Comparison of ENCODE assay signal across 1 cellular context in genomic region chr6:2999005-2999620, GRCh38.
TF ChIP-seq lines count a peak whose summit lies in the region.

No MANE protein-coding gene starts in this region.

TF ChIP-seq in HepG2, 621 proteins besides CTCF, POLR2A, EP300 and RAD21 (continued from another document and continues in another):
- 0 out of 2 replicates have a peak, but pooled peaks have one; percentile 31 for TF ChIP-seq SATB2 (CRISPR knock-in tag; IDR thresholded peaks at IDR 0.05)
- 0 out of 2 replicates have a peak, but pooled peaks have one; percentile 28 for TF ChIP-seq ZNF33A (CRISPR knock-in tag; IDR thresholded peaks at IDR 0.05; ENCODE audit: borderline replicate concordance)
- no peak for TF ChIP-seq ZNF780A (CRISPR knock-in tag; IDR thresholded peaks at IDR 0.05)
- TF ChIP-seq TRAFD1 (CRISPR knock-in tag; IDR thresholded peaks at IDR 0.05; ENCODE audit: borderline replicate concordance): no peak
- no peak for TF ChIP-seq BCLAF1 (IDR thresholded peaks at IDR 0.05)
- TF ChIP-seq ZNF354B (CRISPR knock-in tag; IDR thresholded peaks at IDR 0.05): 0 out of 2 replicates have a peak, but pooled peaks have one; percentile 58
- peak; percentile 61 for TF ChIP-seq DMAP1 (CRISPR knock-in tag; IDR thresholded peaks at IDR 0.05)
- TF ChIP-seq NR2F1 (CRISPR knock-in tag; IDR thresholded peaks at IDR 0.05): peak; percentile 92 to 98
- TF ChIP-seq SP5 (CRISPR knock-in tag; IDR thresholded peaks at IDR 0.05; ENCODE audit: borderline replicate concordance, low read depth): peak; percentile 19; the same call in 1 of the 2 replicates
- TF ChIP-seq, protein P1, sequence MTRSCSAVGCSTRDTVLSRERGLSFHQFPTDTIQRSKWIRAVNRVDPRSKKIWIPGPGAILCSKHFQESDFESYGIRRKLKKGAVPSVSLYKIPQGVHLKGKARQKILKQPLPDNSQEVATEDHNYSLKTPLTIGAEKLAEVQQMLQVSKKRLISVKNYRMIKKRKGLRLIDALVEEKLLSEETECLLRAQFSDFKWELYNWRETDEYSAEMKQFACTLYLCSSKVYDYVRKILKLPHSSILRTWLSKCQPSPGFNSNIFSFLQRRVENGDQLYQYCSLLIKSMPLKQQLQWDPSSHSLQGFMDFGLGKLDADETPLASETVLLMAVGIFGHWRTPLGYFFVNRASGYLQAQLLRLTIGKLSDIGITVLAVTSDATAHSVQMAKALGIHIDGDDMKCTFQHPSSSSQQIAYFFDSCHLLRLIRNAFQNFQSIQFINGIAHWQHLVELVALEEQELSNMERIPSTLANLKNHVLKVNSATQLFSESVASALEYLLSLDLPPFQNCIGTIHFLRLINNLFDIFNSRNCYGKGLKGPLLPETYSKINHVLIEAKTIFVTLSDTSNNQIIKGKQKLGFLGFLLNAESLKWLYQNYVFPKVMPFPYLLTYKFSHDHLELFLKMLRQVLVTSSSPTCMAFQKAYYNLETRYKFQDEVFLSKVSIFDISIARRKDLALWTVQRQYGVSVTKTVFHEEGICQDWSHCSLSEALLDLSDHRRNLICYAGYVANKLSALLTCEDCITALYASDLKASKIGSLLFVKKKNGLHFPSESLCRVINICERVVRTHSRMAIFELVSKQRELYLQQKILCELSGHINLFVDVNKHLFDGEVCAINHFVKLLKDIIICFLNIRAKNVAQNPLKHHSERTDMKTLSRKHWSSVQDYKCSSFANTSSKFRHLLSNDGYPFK (CRISPR knock-in tag; IDR thresholded peaks at IDR 0.05; ENCODE audit: borderline replicate concordance): peak; percentile 23; the same call in 1 of the 2 replicates
- TF ChIP-seq SMAD9 (CRISPR knock-in tag; IDR thresholded peaks at IDR 0.05): no peak
- TF ChIP-seq ZNF44 (CRISPR knock-in tag; IDR thresholded peaks at IDR 0.05): no peak
- no peak for TF ChIP-seq EED (CRISPR knock-in tag; IDR thresholded peaks at IDR 0.05)
- TF ChIP-seq SRSF9 (IDR thresholded peaks at IDR 0.05; ENCODE audit: borderline replicate concordance, insufficient read depth, low read depth, low read length, poor library complexity, severe bottlenecking): no peak
- TF ChIP-seq, protein P2, sequence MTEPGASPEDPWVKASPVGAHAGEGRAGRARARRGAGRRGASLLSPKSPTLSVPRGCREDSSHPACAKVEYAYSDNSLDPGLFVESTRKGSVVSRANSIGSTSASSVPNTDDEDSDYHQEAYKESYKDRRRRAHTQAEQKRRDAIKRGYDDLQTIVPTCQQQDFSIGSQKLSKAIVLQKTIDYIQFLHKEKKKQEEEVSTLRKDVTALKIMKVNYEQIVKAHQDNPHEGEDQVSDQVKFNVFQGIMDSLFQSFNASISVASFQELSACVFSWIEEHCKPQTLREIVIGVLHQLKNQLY (CRISPR knock-in tag; IDR thresholded peaks at IDR 0.05): peak; percentile 77
- no peak for TF ChIP-seq ZBTB39 (CRISPR knock-in tag; IDR thresholded peaks at IDR 0.05)
- TF ChIP-seq JUND (CRISPR knock-in tag; IDR thresholded peaks at IDR 0.05): peak; percentile 80
- no peak for TF ChIP-seq CBX2 (IDR thresholded peaks at IDR 0.05; ENCODE audit: low read depth, low read length)
- no peak for TF ChIP-seq CBX2 (CRISPR knock-in tag; IDR thresholded peaks at IDR 0.05; ENCODE audit: low read depth)
- TF ChIP-seq, protein P3, sequence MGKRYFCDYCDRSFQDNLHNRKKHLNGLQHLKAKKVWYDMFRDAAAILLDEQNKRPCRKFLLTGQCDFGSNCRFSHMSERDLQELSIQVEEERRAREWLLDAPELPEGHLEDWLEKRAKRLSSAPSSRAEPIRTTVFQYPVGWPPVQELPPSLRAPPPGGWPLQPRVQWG (CRISPR knock-in tag; IDR thresholded peaks at IDR 0.05; ENCODE audit: borderline replicate concordance, low read depth): no peak
- no peak for TF ChIP-seq PHB2 (IDR thresholded peaks at IDR 0.05; ENCODE audit: partially characterized antibody)
- TF ChIP-seq ZFP90 (CRISPR knock-in tag; IDR thresholded peaks at IDR 0.05; ENCODE audit: borderline replicate concordance): peak; percentile 85
- no peak for TF ChIP-seq HNRNPK (IDR thresholded peaks at IDR 0.05; ENCODE audit: low read depth, low read length, poor library complexity, severe bottlenecking)
- peak; percentile 87 for TF ChIP-seq MIXL1 (CRISPR knock-in tag; IDR thresholded peaks at IDR 0.05)
- TF ChIP-seq NR1H2 (CRISPR knock-in tag; IDR thresholded peaks at IDR 0.05; ENCODE audit: borderline replicate concordance, low read depth): no peak
- peak; percentile 50; the same call in 1 of the 2 replicates for TF ChIP-seq ZHX2 (IDR thresholded peaks at IDR 0.05; ENCODE audit: low read depth)
- TF ChIP-seq ZHX2 (CRISPR knock-in tag; IDR thresholded peaks at IDR 0.05; ENCODE audit: borderline replicate concordance): no peak
- no peak; the same call in 1 of the 2 replicates for TF ChIP-seq SIN3A (IDR thresholded peaks at IDR 0.05; ENCODE audit: borderline replicate concordance, low read depth, low read length)
- TF ChIP-seq, protein P4, sequence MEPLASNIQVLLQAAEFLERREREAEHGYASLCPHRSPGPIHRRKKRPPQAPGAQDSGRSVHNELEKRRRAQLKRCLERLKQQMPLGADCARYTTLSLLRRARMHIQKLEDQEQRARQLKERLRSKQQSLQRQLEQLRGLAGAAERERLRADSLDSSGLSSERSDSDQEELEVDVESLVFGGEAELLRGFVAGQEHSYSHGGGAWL (CRISPR knock-in tag; IDR thresholded peaks at IDR 0.05): no peak
- TF ChIP-seq ZFY (CRISPR knock-in tag; IDR thresholded peaks at IDR 0.05): peak; percentile 11; the same call in 1 of the 2 replicates
- no peak for TF ChIP-seq KLF13 (CRISPR knock-in tag; IDR thresholded peaks at IDR 0.05)
- TF ChIP-seq ZFP36 (IDR thresholded peaks at IDR 0.05; ENCODE audit: borderline replicate concordance, low read depth, low read length, partially characterized antibody): no peak
- peak; percentile 88 for TF ChIP-seq HDAC2 (CRISPR knock-in tag; IDR thresholded peaks at IDR 0.05)
- TF ChIP-seq ZMYM4 (CRISPR knock-in tag; IDR thresholded peaks at IDR 0.05): peak; percentile 60
- TF ChIP-seq BHLHE40 (IDR thresholded peaks at IDR 0.05; ENCODE audit: low read length): peak; percentile 17; the same call in 1 of the 2 replicates
- TF ChIP-seq, protein P5, sequence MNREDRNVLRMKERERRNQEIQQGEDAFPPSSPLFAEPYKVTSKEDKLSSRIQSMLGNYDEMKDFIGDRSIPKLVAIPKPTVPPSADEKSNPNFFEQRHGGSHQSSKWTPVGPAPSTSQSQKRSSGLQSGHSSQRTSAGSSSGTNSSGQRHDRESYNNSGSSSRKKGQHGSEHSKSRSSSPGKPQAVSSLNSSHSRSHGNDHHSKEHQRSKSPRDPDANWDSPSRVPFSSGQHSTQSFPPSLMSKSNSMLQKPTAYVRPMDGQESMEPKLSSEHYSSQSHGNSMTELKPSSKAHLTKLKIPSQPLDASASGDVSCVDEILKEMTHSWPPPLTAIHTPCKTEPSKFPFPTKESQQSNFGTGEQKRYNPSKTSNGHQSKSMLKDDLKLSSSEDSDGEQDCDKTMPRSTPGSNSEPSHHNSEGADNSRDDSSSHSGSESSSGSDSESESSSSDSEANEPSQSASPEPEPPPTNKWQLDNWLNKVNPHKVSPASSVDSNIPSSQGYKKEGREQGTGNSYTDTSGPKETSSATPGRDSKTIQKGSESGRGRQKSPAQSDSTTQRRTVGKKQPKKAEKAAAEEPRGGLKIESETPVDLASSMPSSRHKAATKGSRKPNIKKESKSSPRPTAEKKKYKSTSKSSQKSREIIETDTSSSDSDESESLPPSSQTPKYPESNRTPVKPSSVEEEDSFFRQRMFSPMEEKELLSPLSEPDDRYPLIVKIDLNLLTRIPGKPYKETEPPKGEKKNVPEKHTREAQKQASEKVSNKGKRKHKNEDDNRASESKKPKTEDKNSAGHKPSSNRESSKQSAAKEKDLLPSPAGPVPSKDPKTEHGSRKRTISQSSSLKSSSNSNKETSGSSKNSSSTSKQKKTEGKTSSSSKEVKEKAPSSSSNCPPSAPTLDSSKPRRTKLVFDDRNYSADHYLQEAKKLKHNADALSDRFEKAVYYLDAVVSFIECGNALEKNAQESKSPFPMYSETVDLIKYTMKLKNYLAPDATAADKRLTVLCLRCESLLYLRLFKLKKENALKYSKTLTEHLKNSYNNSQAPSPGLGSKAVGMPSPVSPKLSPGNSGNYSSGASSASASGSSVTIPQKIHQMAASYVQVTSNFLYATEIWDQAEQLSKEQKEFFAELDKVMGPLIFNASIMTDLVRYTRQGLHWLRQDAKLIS (CRISPR knock-in tag; IDR thresholded peaks at IDR 0.05): no peak; the same call in 1 of the 2 replicates
- 0 out of 2 replicates have a peak, but pooled peaks have one; percentile 26 for TF ChIP-seq ZNF724P (CRISPR knock-in tag; IDR thresholded peaks at IDR 0.05; ENCODE audit: borderline replicate concordance)
